Comparison of ENCODE assay signal across 18 cellular contexts in genomic region chr14:76257842-76258397, GRCh38.
A peak's percentile ranks its signal among the peaks of the same experiment; 100 is the strongest.
DNase-seq lines count a peak whose midpoint lies in the region; TF ChIP-seq lines count a peak whose summit lies in the region.
"Had no signal": no experiment of that assay in that cellular context is flagged by ENCODE, and none has a peak within 500 bp of the region (broad histone marks: within the 10 kb centered on the region; RNA-seq: fewer than 3 reads in every experiment).

No MANE protein-coding gene starts in this region.

- H3K27me3 Mint-ChIP-seq in dendritic cell treated with granulocyte-macrophage colony-stimulating factor and Interleukin-4, amounts not matched to agents 40 ng/mL and 50 ng/mL, for 4 days, result no peaks in the 10 kb centered on the region
- peaks cover 3% of the 10 kb centered on the region for H3K27me3 Mint-ChIP-seq in neural progenitor cell (ENCODE audit: insufficient read depth, low read depth)

- H3K79me2 ChIP-seq in neural progenitor cell (ENCODE audit: low read depth), result no peaks in the 10 kb centered on the region

- H3K4me1 Mint-ChIP-seq in dendritic cell treated with granulocyte-macrophage colony-stimulating factor and Interleukin-4, amounts not matched to agents 40 ng/mL and 50 ng/mL, for 4 days (ENCODE audit: low read depth), result peaks cover 22% of the 10 kb centered on the region
- H3K4me1 Mint-ChIP-seq in neural progenitor cell, result peaks cover 24% of the 10 kb centered on the region
- H3K4me1 Mint-ChIP-seq: T-cell had no signal

- H3K4me2 ChIP-seq in neural progenitor cell, result no peak overlapping the region

- H3K4me3 ChIP-seq in neural progenitor cell, result no peak overlapping the region
- H3K4me3 ChIP-seq: GM23248 had no signal

- intact Hi-C loops in dendritic cell treated with granulocyte-macrophage colony-stimulating factor and Interleukin-4, amounts not matched to agents 40 ng/mL and 50 ng/mL, for 4 days (cut with micrococcal nuclease), result no loop called here

- H3K27ac Mint-ChIP-seq in dendritic cell treated with granulocyte-macrophage colony-stimulating factor and Interleukin-4, amounts not matched to agents 40 ng/mL and 50 ng/mL, for 4 days, result peak overlapping the region; percentile 64
- no peak overlapping the region for H3K27ac Mint-ChIP-seq in neural progenitor cell
- H3K27ac Mint-ChIP-seq: T-cell had no signal

- peaks cover 23% of the 10 kb centered on the region for H3F3A ChIP-seq in neural progenitor cell (ENCODE audit: low read depth)

- H2AFZ ChIP-seq in neural progenitor cell (replicated peaks), result peak overlapping the region; percentile 55
- H2AFZ ChIP-seq: GM23248 had no signal

- TF ChIP-seq CTCF in neural progenitor cell (IDR thresholded peaks at IDR 0.05), result no peak

- H4K20me1 ChIP-seq in neural progenitor cell (ENCODE audit: low read depth), result no peaks in the 10 kb centered on the region

- H3K27ac ChIP-seq in neural progenitor cell, result no peak overlapping the region
- H3K27ac ChIP-seq: GM23248 had no signal

- H3K27me3 ChIP-seq in neural progenitor cell, result no peaks in the 10 kb centered on the region

- no peaks in the 10 kb centered on the region for H3K9me3 ChIP-seq in neural progenitor cell (ENCODE audit: low read depth)

- H3K9ac ChIP-seq in neural progenitor cell, result no peak overlapping the region
- H3K9ac ChIP-seq: GM23248 had no signal

- no peak overlapping the region for H3K4me3 Mint-ChIP-seq in dendritic cell treated with granulocyte-macrophage colony-stimulating factor and Interleukin-4, amounts not matched to agents 40 ng/mL and 50 ng/mL, for 4 days
- no peak overlapping the region for H3K4me3 Mint-ChIP-seq in neural progenitor cell
- H3K4me3 Mint-ChIP-seq: T-cell had no signal

- H3K4me1 ChIP-seq in neural progenitor cell, result peaks cover 31% of the 10 kb centered on the region

- H3K9me3 Mint-ChIP-seq in dendritic cell treated with granulocyte-macrophage colony-stimulating factor and Interleukin-4, amounts not matched to agents 40 ng/mL and 50 ng/mL, for 4 days, result no peaks in the 10 kb centered on the region
- no peaks in the 10 kb centered on the region for H3K9me3 Mint-ChIP-seq in neural progenitor cell
- H3K9me3 Mint-ChIP-seq: T-cell had no signal

- H3K36me3 Mint-ChIP-seq in dendritic cell treated with granulocyte-macrophage colony-stimulating factor and Interleukin-4, amounts not matched to agents 40 ng/mL and 50 ng/mL, for 4 days (ENCODE audit: low read depth), result no peaks in the 10 kb centered on the region
- H3K36me3 Mint-ChIP-seq in neural progenitor cell, result no peaks in the 10 kb centered on the region

- no peaks in the 10 kb centered on the region for H3K36me3 ChIP-seq in neural progenitor cell

- DNase-seq in HT1080 (ENCODE audit: low read depth), result peak; percentile 10
- peak; percentile 26 for DNase-seq in NCI-H2107 treated with DMSO at 0.1 percent for 48 hours (lab: John Stamatoyannopoulos, UW; ENCODE audit: unreplicated experiment)
- peak; percentile 37 for DNase-seq in neural progenitor cell (ENCODE audit: low spot score)
- DNase-seq in RKO (ENCODE audit: low spot score), result no peak
- DNase-seq in activated CD8-positive, alpha-beta memory T cell treated with anti-CD3 and anti-CD28 coated beads for 24 hours, result no peak
- DNase-seq in ureter (ENCODE audit: low spot score), result no peak
- DNase-seq: ACHN, C1 segment of cervical spinal cord, GDM1, KBM-7, NCI-H1694 treated with DMSO at 0.1 percent for 48 hours, NCI-H446, NCI-H69, RPMI8226, SHP77 treated with DMSO at 0.1 percent for 48 hours, T-cell had no signal

Comparison
In these comparisons a context has a peak if more than half of its experiments do, and no peak if none do; other contexts are left out.
1. DNase-seq: peak in HT1080 (single experiment), NCI-H2107 treated with DMSO at 0.1 percent for 48 hours (single experiment) and neural progenitor cell (single experiment); none in RKO (single experiment), activated CD8-positive, alpha-beta memory T cell treated with anti-CD3 and anti-CD28 coated beads for 24 hours (single experiment) and ureter (single experiment).